21 cellular contexts compared by ENCODE assay signal in the genomic region with DNA sequence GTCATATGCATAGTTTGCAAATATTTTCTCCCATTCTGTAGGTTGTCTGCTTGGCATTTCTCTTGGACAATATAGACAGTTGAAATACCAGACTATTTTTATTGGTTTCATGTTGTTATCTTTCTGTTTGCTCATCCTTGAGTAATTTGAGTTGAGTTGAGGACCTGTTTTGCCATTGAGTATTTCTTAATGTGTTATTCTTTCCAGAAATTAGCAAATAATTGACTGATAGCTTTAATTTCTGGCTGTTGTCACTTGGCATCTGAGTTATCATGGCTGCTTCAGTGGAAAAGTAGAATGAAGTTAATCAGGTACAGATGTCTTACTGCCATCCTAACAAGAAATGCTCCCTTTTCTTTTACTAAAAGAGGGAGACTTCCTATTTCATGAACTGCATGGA.
"Had no signal": no experiment of that assay in that cellular context is flagged by ENCODE, and none has a peak within 500 bp of the region (broad histone marks: within the 10 kb centered on the region; RNA-seq: fewer than 3 reads in every experiment).

No MANE protein-coding gene starts in this region.

- DNase-seq: activated CD4-positive, alpha-beta memory T cell treated with anti-CD3 and anti-CD28 coated beads, Interleukin-2, amount 10 ng/mL, durations not matched to agents 7 days and 5 days; activated CD4-positive, alpha-beta T cell treated with anti-CD3 and anti-CD28 coated beads for 36 hours; activated CD4-positive, alpha-beta T cell treated with anti-CD3 and anti-CD28 coated beads, Interleukin-2, amount 50 U/mL, for 1 hour; activated CD8-positive, alpha-beta memory T cell treated with anti-CD3 and anti-CD28 coated beads, Interleukin-2, amount 50 U/mL, for 4 hours; activated gamma-delta T cell treated with Interleukin-2 at 50 U/mL for 16 hours; activated naive CD4-positive, alpha-beta T cell treated with anti-CD3 and anti-CD28 coated beads, Interleukin-2, amount 10 ng/mL, durations not matched to agents 7 days and 5 days; activated naive CD8-positive, alpha-beta T cell treated with anti-CD3 and anti-CD28 coated beads for 36 hours; activated T-cell treated with anti-CD3 and anti-CD28 coated beads, Interleukin-2, amount 50 U/mL, for 72 hours; brain microvascular endothelial cell; cerebellar nuclear complex; Karpas-422; NCI-H1048; NCI-H2029; NCI-H2107; NCI-H2171 treated with DMSO at 0.1 percent for 48 hours; NCI-H226; NCI-H526; NCI-H82; SIG-M5; T-helper 1 cell; WERI-Rb-1 had no signal

- H3K27me3 ChIP-seq: brain microvascular endothelial cell had no signal

- ATAC-seq: activated CD4-positive, alpha-beta T cell treated with anti-CD3 and anti-CD28 coated beads for 36 hours; activated T-cell treated with anti-CD3 and anti-CD28 coated beads, Interleukin-2, amount 50 U/mL, for 72 hours had no signal

- H3K36me3 ChIP-seq: brain microvascular endothelial cell, WERI-Rb-1 had no signal

- H3K27ac ChIP-seq: brain microvascular endothelial cell, WERI-Rb-1 had no signal
